Comparison of ENCODE assay signal across 1 cellular context in genomic region chr16:56736476-56736875, GRCh38.
TF ChIP-seq lines count a peak whose summit lies in the region.

No MANE protein-coding gene starts in this region.

TF ChIP-seq in IMR-90, 13 proteins besides CTCF, POLR2A, EP300 and RAD21:
- TF ChIP-seq MXI1 (IDR thresholded peaks at IDR 0.05; ENCODE audit: borderline replicate concordance, low read depth, low read length) (no peak), ELK1 (IDR thresholded peaks at IDR 0.05; ENCODE audit: borderline replicate concordance, low read depth, low read length) (no peak), MAZ (IDR thresholded peaks at IDR 0.05; ENCODE audit: borderline replicate concordance, low read depth, low read length) (no peak), NFE2L2 (IDR thresholded peaks at IDR 0.05; ENCODE audit: low read depth, low read length) (no peak)
